25 cellular contexts compared by ENCODE assay signal in the genomic region with DNA sequence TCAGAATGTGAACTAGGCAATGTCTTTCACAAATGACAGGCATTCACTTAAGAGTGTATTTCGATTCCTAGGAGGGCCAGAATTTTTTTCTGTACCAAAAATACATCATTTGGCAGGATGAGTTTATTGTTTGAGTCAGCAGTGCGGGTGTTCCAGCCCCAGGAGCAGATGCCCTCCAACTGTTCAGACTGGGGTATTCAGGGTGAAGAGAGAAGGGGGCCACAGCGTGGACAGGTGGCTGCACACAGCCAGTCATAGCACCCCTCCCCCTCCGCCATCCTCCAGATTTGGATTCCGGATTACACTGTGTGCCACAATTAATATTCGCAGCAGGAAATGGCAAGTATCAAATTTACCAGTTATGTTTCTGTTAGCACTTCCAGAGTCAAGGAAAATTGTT. TPM values are rescaled to one million over a fixed set of nuclear protein-coding genes. Genes with fewer than 3 reads are reported as not detected.
DNase-seq lines count a peak whose midpoint lies in the region; ATAC-seq and TF ChIP-seq lines count a peak whose summit lies in the region.
"Had no signal": no experiment of that assay in that cellular context is flagged by ENCODE, and none has a peak within 500 bp of the region (broad histone marks: within the 10 kb centered on the region; RNA-seq: fewer than 3 reads in every experiment).

No MANE protein-coding gene starts in this region.

- no TSS peak for BruUV-seq in PC-9 (replicated peaks; lab: Mats Ljungman, UMichigan)

- no peaks in the 10 kb centered on the region for H3K27me3 ChIP-seq in neuronal stem cell (ENCODE audit: control insufficient read depth in 3 of 3, insufficient read depth in 3 of 3, low read depth in 1 of 3, low read length in 3 of 3)
- H3K27me3 ChIP-seq in PC-9 (ENCODE audit: insufficient read depth, low read depth), result no peaks in the 10 kb centered on the region
- H3K27me3 ChIP-seq: BLaER1 treated with 17β-estradiol and CSF1 and Interleukin-3, amounts not matched to agents 10 nM and 100 nM; body of pancreas; MG63; thyroid gland had no signal

- intact Hi-C loops in activated CD4-positive, alpha-beta memory T cell treated with anti-CD3 and anti-CD28 coated beads for 36 hours (cut with micrococcal nuclease), result no loop called here
- intact Hi-C loops in PC-9 (cut with micrococcal nuclease; ENCODE audit: unreplicated experiment), result no loop called here

- H2AK5ac ChIP-seq in neuronal stem cell (ENCODE audit: low read depth, low read length), result no peak overlapping the region

- peaks cover 91% of the 10 kb centered on the region for H3K4me1 Mint-ChIP-seq in activated CD4-positive, alpha-beta memory T cell treated with anti-CD3 and anti-CD28 coated beads for 36 hours (ENCODE audit: low read depth)
- H3K4me1 Mint-ChIP-seq in activated CD4-positive, alpha-beta memory T cell treated with anti-CD3 and anti-CD28 coated beads, Interleukin-2, amount 10 ng/mL, durations not matched to agents 7 days and 5 days, result peaks cover 66% of the 10 kb centered on the region
- peaks cover 92% of the 10 kb centered on the region for H3K4me1 Mint-ChIP-seq in activated naive CD8-positive, alpha-beta T cell treated with anti-CD3 and anti-CD28 coated beads, Interleukin-2, amount 50 U/mL, for 24 hours

- DNase-seq in activated CD4-positive, alpha-beta memory T cell treated with anti-CD3 and anti-CD28 coated beads for 36 hours, result no peak
- DNase-seq in activated CD4-positive, alpha-beta memory T cell treated with anti-CD3 and anti-CD28 coated beads, Interleukin-2, amount 10 ng/mL, durations not matched to agents 7 days and 5 days, result no peak
- DNase-seq in NCI-H2171 (lab: John Stamatoyannopoulos, UW) (peak; percentile 4), neuronal stem cell (ENCODE audit: low spot score) (no peak), PC-9 (no peak)
- no peak for DNase-seq in activated naive CD8-positive, alpha-beta T cell treated with anti-CD3 and anti-CD28 coated beads, Interleukin-2, amount 50 U/mL, for 24 hours
- DNase-seq in activated naive CD4-positive, alpha-beta T cell (lab: John Stamatoyannopoulos, UW), result no peak
- DNase-seq: activated CD4-positive, alpha-beta T cell treated with anti-CD3 and anti-CD28 coated beads, Interleukin-2, amount 10 ng/mL, durations not matched to agents 7 days and 5 days; activated naive CD4-positive, alpha-beta T cell treated with anti-CD3 and anti-CD28 coated beads, Interleukin-2, amount 50 U/mL, for 16 hours; body of pancreas; DMS53; endodermal cell; GOT3; left cardiac atrium; MG63; NCI-H1436; nephron progenitor cell; stimulated activated naive CD4-positive, alpha-beta T cell; SW 1271; thyroid gland had no signal

- H3K23ac ChIP-seq in neuronal stem cell (ENCODE audit: low read depth, low read length, poor library complexity), result no peak overlapping the region

- H2BK5ac ChIP-seq in neuronal stem cell (ENCODE audit: low read length), result no peak overlapping the region

- H4K8ac ChIP-seq in neuronal stem cell (ENCODE audit: low read depth, low read length), result no peak overlapping the region

- H3K4me3 ChIP-seq in neuronal stem cell (ENCODE audit: low read length in 2 of 2), result no peak overlapping the region
- no peak overlapping the region for H3K4me3 ChIP-seq in PC-9
- H3K4me3 ChIP-seq: A549; BLaER1 treated with 17β-estradiol and CSF1 and Interleukin-3, amounts not matched to agents 10 nM and 100 nM; body of pancreas; MG63; thyroid gland had no signal

- no peak for TF ChIP-seq CTCF in PC-9 (conservative IDR thresholded peaks at IDR 0.05)

- H3K9ac ChIP-seq in neuronal stem cell (ENCODE audit: low read depth, low read length, poor library complexity), result no peak overlapping the region
- H3K9ac ChIP-seq: BLaER1 treated with 17β-estradiol and CSF1 and Interleukin-3, amounts not matched to agents 10 nM and 100 nM had no signal

- H3F3A ChIP-seq in PC-9 (ENCODE audit: insufficient read depth, low read depth), result no peaks in the 10 kb centered on the region

- H2BK120ac ChIP-seq in neuronal stem cell (ENCODE audit: low read depth, low read length), result no peak overlapping the region

- no peak overlapping the region for H3K4me2 ChIP-seq in neuronal stem cell (ENCODE audit: insufficient read depth, low read length, poor library complexity, severe bottlenecking)
- no peak overlapping the region for H3K4me2 ChIP-seq in PC-9
- H3K4me2 ChIP-seq: A549 had no signal

- H3K4me3 Mint-ChIP-seq in activated CD4-positive, alpha-beta memory T cell treated with anti-CD3 and anti-CD28 coated beads for 36 hours, result no peak overlapping the region
- no peak overlapping the region for H3K4me3 Mint-ChIP-seq in activated CD4-positive, alpha-beta memory T cell treated with anti-CD3 and anti-CD28 coated beads, Interleukin-2, amount 10 ng/mL, durations not matched to agents 7 days and 5 days
- H3K4me3 Mint-ChIP-seq in activated naive CD8-positive, alpha-beta T cell treated with anti-CD3 and anti-CD28 coated beads, Interleukin-2, amount 50 U/mL, for 24 hours, result no peak overlapping the region
- H3K4me3 Mint-ChIP-seq: activated CD4-positive, alpha-beta T cell treated with anti-CD3 and anti-CD28 coated beads, Interleukin-2, amount 10 ng/mL, durations not matched to agents 7 days and 5 days; endodermal cell; nephron progenitor cell had no signal

- H3K4ac ChIP-seq in neuronal stem cell (ENCODE audit: low read length), result no peak overlapping the region

- H4K91ac ChIP-seq in neuronal stem cell (ENCODE audit: low read depth, low read length, poor library complexity), result no peak overlapping the region

- peaks cover 16% of the 10 kb centered on the region for H3K36me3 Mint-ChIP-seq in activated CD4-positive, alpha-beta memory T cell treated with anti-CD3 and anti-CD28 coated beads for 36 hours
- H3K36me3 Mint-ChIP-seq in activated CD4-positive, alpha-beta memory T cell treated with anti-CD3 and anti-CD28 coated beads, Interleukin-2, amount 10 ng/mL, durations not matched to agents 7 days and 5 days (ENCODE audit: low read depth), result peaks cover 84% of the 10 kb centered on the region
- H3K36me3 Mint-ChIP-seq in activated naive CD8-positive, alpha-beta T cell treated with anti-CD3 and anti-CD28 coated beads, Interleukin-2, amount 50 U/mL, for 24 hours (ENCODE audit: low read depth), result peaks cover 9% of the 10 kb centered on the region

- H3K9me3 ChIP-seq in neuronal stem cell (replicated peaks in 1 of 2; ENCODE audit: control insufficient read depth in 2 of 2, insufficient read depth in 1 of 2, low read depth in 1 of 2, low read length in 2 of 2), result no peaks in the 10 kb centered on the region
- no peaks in the 10 kb centered on the region for H3K9me3 ChIP-seq in PC-9 (ENCODE audit: insufficient read depth, low read depth)
- H3K9me3 ChIP-seq: A549, body of pancreas, MG63, thyroid gland had no signal

- no peak overlapping the region for H2BK12ac ChIP-seq in neuronal stem cell (ENCODE audit: low read length)

- H3K36me3 ChIP-seq in neuronal stem cell (replicated peaks in 1 of 2; ENCODE audit: control insufficient read depth in 2 of 2, insufficient read depth in 2 of 2, low read length in 2 of 2) (no peaks in the 10 kb centered on the region), PC-9 (ENCODE audit: low read depth) (no peaks in the 10 kb centered on the region)
- H3K36me3 ChIP-seq: MG63, thyroid gland had no signal

- H3K27me3 Mint-ChIP-seq in activated CD4-positive, alpha-beta memory T cell treated with anti-CD3 and anti-CD28 coated beads for 36 hours, result no peaks in the 10 kb centered on the region
- no peaks in the 10 kb centered on the region for H3K27me3 Mint-ChIP-seq in activated CD4-positive, alpha-beta memory T cell treated with anti-CD3 and anti-CD28 coated beads, Interleukin-2, amount 10 ng/mL, durations not matched to agents 7 days and 5 days
- no peaks in the 10 kb centered on the region for H3K27me3 Mint-ChIP-seq in activated naive CD8-positive, alpha-beta T cell treated with anti-CD3 and anti-CD28 coated beads, Interleukin-2, amount 50 U/mL, for 24 hours
- H3K27me3 Mint-ChIP-seq: activated CD4-positive, alpha-beta T cell treated with anti-CD3 and anti-CD28 coated beads, Interleukin-2, amount 10 ng/mL, durations not matched to agents 7 days and 5 days; memory B cell had no signal

- no peaks in the 10 kb centered on the region for H3K9me3 Mint-ChIP-seq in activated CD4-positive, alpha-beta memory T cell treated with anti-CD3 and anti-CD28 coated beads for 36 hours
- H3K9me3 Mint-ChIP-seq in activated CD4-positive, alpha-beta memory T cell treated with anti-CD3 and anti-CD28 coated beads, Interleukin-2, amount 10 ng/mL, durations not matched to agents 7 days and 5 days, result no peaks in the 10 kb centered on the region
- H3K9me3 Mint-ChIP-seq in activated naive CD8-positive, alpha-beta T cell treated with anti-CD3 and anti-CD28 coated beads, Interleukin-2, amount 50 U/mL, for 24 hours, result no peaks in the 10 kb centered on the region
- H3K9me3 Mint-ChIP-seq: activated CD4-positive, alpha-beta T cell treated with anti-CD3 and anti-CD28 coated beads, Interleukin-2, amount 10 ng/mL, durations not matched to agents 7 days and 5 days; endodermal cell; memory B cell; nephron progenitor cell had no signal

- H2AFZ ChIP-seq in neuronal stem cell (ENCODE audit: low read length), result no peak overlapping the region
- H2AFZ ChIP-seq in PC-9, result no peak overlapping the region

- no peak for ATAC-seq in activated naive CD8-positive, alpha-beta T cell treated with anti-CD3 and anti-CD28 coated beads, Interleukin-2, amount 50 U/mL, for 24 hours
- no peak for ATAC-seq in GM19023 (IDR thresholded peaks at IDR 0.05; ENCODE audit: unreplicated experiment)
- ATAC-seq: A549, body of pancreas, left cardiac atrium had no signal

- CTCF ChIA-PET in activated CD4-positive, alpha-beta memory T cell treated with anti-CD3 and anti-CD28 coated beads for 36 hours (lab: Charles Lee), result no interaction called here
- CTCF ChIA-PET in activated CD4-positive, alpha-beta memory T cell treated with anti-CD3 and anti-CD28 coated beads, Interleukin-2, amount 10 ng/mL, durations not matched to agents 7 days and 5 days (lab: Charles Lee), result no interaction called here
- CTCF ChIA-PET in PC-9 (lab: Charles Lee), result no interaction called here

- POLR2A ChIA-PET in activated CD4-positive, alpha-beta memory T cell treated with anti-CD3 and anti-CD28 coated beads for 36 hours (lab: Charles Lee), result no interaction called here
- POLR2A ChIA-PET in activated CD4-positive, alpha-beta memory T cell treated with anti-CD3 and anti-CD28 coated beads, Interleukin-2, amount 10 ng/mL, durations not matched to agents 7 days and 5 days (lab: Charles Lee), result interaction anchor here (1.1 kb wide), 1 partner anchor 9 kb away, joined by 3 read pairs; no protein-coding TSS in a partner anchor
- POLR2A ChIA-PET in PC-9 (lab: Charles Lee; ENCODE audit: unreplicated experiment), result no interaction called here

- H3K9me2 ChIP-seq in PC-9 (ENCODE audit: insufficient read depth), result no peaks in the 10 kb centered on the region

- no CpG with 5 or more reads among the region's 6 CpGs for whole genome bisulfite sequencing in neuronal stem cell (ENCODE audit: extremely low coverage in 2 of 2, insufficient read length in 2 of 2, insufficient replicate concordance in 1 of 2), 2 donors

- H3K4me1 ChIP-seq in neuronal stem cell (ENCODE audit: control insufficient read depth in 2 of 2, insufficient read depth in 1 of 2, low read depth in 1 of 2, low read length in 2 of 2) (peaks cover 2 to 3% of the 10 kb centered on the region in 2 donors), PC-9 (replicated peaks; ENCODE audit: insufficient read depth) (no peaks in the 10 kb centered on the region)
- H3K4me1 ChIP-seq: A549, body of pancreas, thyroid gland had no signal

- no peaks in the 10 kb centered on the region for H4K20me1 ChIP-seq in PC-9 (ENCODE audit: insufficient read depth)

- no peaks in the 10 kb centered on the region for H3K79me2 ChIP-seq in PC-9 (ENCODE audit: low read depth)

- peak overlapping the region; percentile 16 for H3K18ac ChIP-seq in neuronal stem cell (ENCODE audit: low read length)

- no peak overlapping the region for H3K14ac ChIP-seq in neuronal stem cell (ENCODE audit: low read length)

- peak overlapping the region; percentile 47 for H3K27ac Mint-ChIP-seq in activated CD4-positive, alpha-beta memory T cell treated with anti-CD3 and anti-CD28 coated beads for 36 hours
- H3K27ac Mint-ChIP-seq in activated CD4-positive, alpha-beta memory T cell treated with anti-CD3 and anti-CD28 coated beads, Interleukin-2, amount 10 ng/mL, durations not matched to agents 7 days and 5 days, result no peak overlapping the region
- H3K27ac Mint-ChIP-seq in activated naive CD8-positive, alpha-beta T cell treated with anti-CD3 and anti-CD28 coated beads, Interleukin-2, amount 50 U/mL, for 24 hours, result peak overlapping the region; percentile 59
- H3K27ac Mint-ChIP-seq: endodermal cell, nephron progenitor cell, progenitor cell of endocrine pancreas had no signal

- no peaks in the 10 kb centered on the region for H3K79me1 ChIP-seq in neuronal stem cell (ENCODE audit: low read depth, low read length)

- H2BK15ac ChIP-seq in neuronal stem cell (ENCODE audit: low read length), result no peak overlapping the region

- H3K27ac ChIP-seq in neuronal stem cell (replicated peaks; ENCODE audit: low read length) (no peak overlapping the region), PC-9 (no peak overlapping the region)
- H3K27ac ChIP-seq: A549; BLaER1 treated with 17β-estradiol and CSF1 and Interleukin-3, amounts not matched to agents 10 nM and 100 nM; body of pancreas; thyroid gland had no signal

RNA-seq across cellular contexts. Expression of a gene that starts 38.6 kb away (rescaled TPM):
- total RNA-seq in activated CD4-positive, alpha-beta memory T cell treated with anti-CD3 and anti-CD28 coated beads for 36 hours, result 10 to 100 TPM; 64.5 to 68.7 TPM
- total RNA-seq in activated CD4-positive, alpha-beta memory T cell treated with anti-CD3 and anti-CD28 coated beads, Interleukin-2, amount 10 ng/mL, durations not matched to agents 7 days and 5 days, result 100 to 1,000 TPM; 234 to 240 TPM
- polyA plus RNA-seq in neuronal stem cell (2013, experiment 1 of 2), result 3.1 TPM
- 3.3 TPM for polyA plus RNA-seq in neuronal stem cell (2013, experiment 2 of 2)
- total RNA-seq in PC-9 (2021), result 0.63 and 0.94 TPM in 2 replicates

Comparison
In these comparisons a context has a peak if more than half of its experiments do, and no peak if none do; other contexts are left out.
1. RNA of a gene that starts 38.6 kb away (total RNA-seq): 234 to 240 TPM in activated CD4-positive, alpha-beta memory T cell treated with anti-CD3 and anti-CD28 coated beads, Interleukin-2, amount 10 ng/mL, durations not matched to agents 7 days and 5 days and 64.5 to 68.7 TPM in activated CD4-positive, alpha-beta memory T cell treated with anti-CD3 and anti-CD28 coated beads for 36 hours; 0.63 to 0.94 TPM in PC-9; every median in the first group is over 10 times any median in the second.